Comparison of ENCODE assay signal across 8 cellular contexts in genomic region chr1:230426246-230427101, GRCh38. TPM values are rescaled to one million over a fixed set of nuclear protein-coding genes. Genes with fewer than 3 reads are reported as not detected.
A peak's percentile ranks its signal among the peaks of the same experiment; 100 is the strongest.
DNase-seq lines count a peak whose midpoint lies in the region; ATAC-seq and TF ChIP-seq lines count a peak whose summit lies in the region.

Gene PGBD5 (minus strand): TSS chr1:230426332. CDS start chr1:230425928, 404 bp downstream.

- H3K36me3 Mint-ChIP-seq in stimulated activated effector memory CD8-positive, alpha-beta T cell treated with anti-CD3 and anti-CD28 coated beads, Interleukin-12 subunit alpha, Interleukin-12 subunit beta, amount 100 ng/mL, for 72 hours, result no peaks in the 10 kb centered on the region

- peaks cover 16% of the 10 kb centered on the region for H3K4me1 Mint-ChIP-seq in stimulated activated effector memory CD8-positive, alpha-beta T cell treated with anti-CD3 and anti-CD28 coated beads, Interleukin-12 subunit alpha, Interleukin-12 subunit beta, amount 100 ng/mL, for 72 hours

- ATAC-seq in GM19438 (IDR thresholded peaks at IDR 0.05; ENCODE audit: low read depth, unreplicated experiment) (peak; percentile 91), HG03558 (IDR thresholded peaks at IDR 0.05; ENCODE audit: extremely low read depth, unreplicated experiment) (peak; percentile 58)
- ATAC-seq in stimulated activated effector memory CD8-positive, alpha-beta T cell treated with anti-CD3 and anti-CD28 coated beads, Interleukin-12 subunit alpha, Interleukin-12 subunit beta, amount 100 ng/mL, for 72 hours, result peak; percentile 79

- peaks cover 5% of the 10 kb centered on the region for H3K9me3 Mint-ChIP-seq in stimulated activated effector memory CD8-positive, alpha-beta T cell treated with anti-CD3 and anti-CD28 coated beads, Interleukin-12 subunit alpha, Interleukin-12 subunit beta, amount 100 ng/mL, for 72 hours

- DNase-seq in CD1c-positive myeloid dendritic cell (ENCODE audit: extremely low spot score) (peak; percentile 59), NCI-H774 (lab: John Stamatoyannopoulos, UW) (peak; percentile 95), epithelial cell of proximal tubule (ENCODE audit: low read depth) (no peak), mucosa of gallbladder (ENCODE audit: low spot score) (peak; percentile 73)
- peak; percentile 27 for DNase-seq in activated CD8-positive, alpha-beta memory T cell treated with anti-CD3 and anti-CD28 coated beads, Interleukin-2, amount 50 U/mL, for 4 hours
- DNase-seq in stimulated activated effector memory CD8-positive, alpha-beta T cell treated with anti-CD3 and anti-CD28 coated beads, Interleukin-12 subunit alpha, Interleukin-12 subunit beta, amount 100 ng/mL, for 72 hours (ENCODE audit: low spot score in 2 of 2), result peak; percentile 44 to 79

- no peak for TF ChIP-seq CTCF in epithelial cell of proximal tubule (conservative IDR thresholded peaks at IDR 0.05; ENCODE audit: low read depth, low read length)

- no peak within 1 kb of the TSS for H3K27ac Mint-ChIP-seq in stimulated activated effector memory CD8-positive, alpha-beta T cell treated with anti-CD3 and anti-CD28 coated beads, Interleukin-12 subunit alpha, Interleukin-12 subunit beta, amount 100 ng/mL, for 72 hours

- H3K4me3 ChIP-seq in epithelial cell of proximal tubule (ENCODE audit: low read depth, low read length), result peak within 1 kb of the TSS; percentile 54

- peak within 1 kb of the TSS; percentile 50 for H3K4me3 Mint-ChIP-seq in stimulated activated effector memory CD8-positive, alpha-beta T cell treated with anti-CD3 and anti-CD28 coated beads, Interleukin-12 subunit alpha, Interleukin-12 subunit beta, amount 100 ng/mL, for 72 hours

RNA-seq across cellular contexts. Expression of gene PGBD5, which starts in this region (rescaled TPM):
- 12.9 and 18.0 TPM in 2 replicates for total RNA-seq in epithelial cell of proximal tubule
- total RNA-seq in mucosa of gallbladder, result 3.5 TPM
